25 cellular contexts compared by ENCODE assay signal in the genomic region with DNA sequence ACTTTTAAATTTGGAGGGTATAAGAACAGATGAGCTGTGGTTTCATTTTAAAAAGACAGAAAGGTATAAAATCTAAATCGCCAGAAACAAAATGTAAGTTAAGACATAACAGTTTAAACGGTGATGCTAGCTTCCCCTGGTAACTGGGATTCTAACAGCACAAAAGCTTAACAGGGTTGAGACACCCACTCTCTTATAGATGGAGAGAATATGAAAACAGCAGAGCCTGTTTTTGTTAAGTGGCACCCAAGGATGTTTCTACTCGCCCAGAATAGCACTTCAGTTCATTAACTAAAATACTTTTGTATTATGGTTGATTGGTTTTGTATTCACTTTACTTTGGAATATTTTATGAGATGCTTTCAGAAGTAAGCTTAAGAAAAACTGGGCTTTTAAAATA.
DNase-seq lines count a peak whose midpoint lies in the region; ATAC-seq and TF ChIP-seq lines count a peak whose summit lies in the region.
"Had no signal": no experiment of that assay in that cellular context is flagged by ENCODE, and none has a peak within 500 bp of the region (broad histone marks: within the 10 kb centered on the region; RNA-seq: fewer than 3 reads in every experiment).

No MANE protein-coding gene starts in this region.

- H3K36me3 ChIP-seq in Loucy (ENCODE audit: insufficient read depth, low read length) (no peaks in the 10 kb centered on the region), fibroblast of lung (ENCODE audit: control insufficient read depth, insufficient read depth, low read length) (no peaks in the 10 kb centered on the region), skeletal muscle tissue (ENCODE audit: control insufficient read depth in 3 of 3, insufficient read depth in 3 of 3, low read length in 3 of 3) (no peaks in the 10 kb centered on the region)
- H3K36me3 ChIP-seq: cardiac muscle cell, SJCRH30, transverse colon had no signal

- H3K9me2 ChIP-seq in Loucy (replicated peaks; ENCODE audit: low read depth, low read length): no peaks in the 10 kb centered on the region

- H3K9me3 ChIP-seq in Loucy (ENCODE audit: insufficient read depth, low read depth, low read length) (no peaks in the 10 kb centered on the region), fibroblast of lung (ENCODE audit: control insufficient read depth, insufficient read depth, low read depth, low read length) (no peaks in the 10 kb centered on the region), skeletal muscle tissue (ENCODE audit: control insufficient read depth in 3 of 3, low read length in 3 of 3) (no peaks in the 10 kb centered on the region)
- H3K9me3 ChIP-seq: SJCRH30, transverse colon had no signal

- H3K79me2 ChIP-seq in Loucy (ENCODE audit: insufficient read depth, low read length): no peaks in the 10 kb centered on the region
- no peaks in the 10 kb centered on the region for H3K79me2 ChIP-seq in fibroblast of lung (ENCODE audit: control insufficient read depth, insufficient read depth, low read length)

- H3K27me3 ChIP-seq in Loucy (ENCODE audit: insufficient read depth, low read length, poor library complexity, severe bottlenecking): no peaks in the 10 kb centered on the region
- H3K27me3 ChIP-seq in fibroblast of lung (ENCODE audit: control insufficient read depth, insufficient read depth, low read length): no peaks in the 10 kb centered on the region
- H3K27me3 ChIP-seq in skeletal muscle tissue (ENCODE audit: control insufficient read depth in 3 of 3, insufficient read depth in 3 of 3, low read length in 3 of 3): no peaks in the 10 kb centered on the region
- H3K27me3 ChIP-seq: cardiac muscle cell, SJCRH30, transverse colon had no signal

- DNase-seq in DMS79 treated with DMSO at 0.1 percent for 48 hours (lab: John Stamatoyannopoulos, UW): peak; percentile 79
- peak in 1 of 2 donors; percentile 5 for DNase-seq in fibroblast of lung (ENCODE audit: low read depth in 2 of 2)
- no peak for DNase-seq in putamen (ENCODE audit: low spot score)
- no peak for DNase-seq in superior temporal gyrus (ENCODE audit: extremely low spot score)
- DNase-seq in DMS153 treated with DMSO at 0.1 percent for 48 hours (lab: John Stamatoyannopoulos, UW; ENCODE audit: unreplicated experiment): no peak
- DNase-seq: activated CD4-positive, alpha-beta T cell treated with anti-CD3 and anti-CD28 coated beads, Interleukin-2, amount 10 ng/mL, durations not matched to agents 7 days and 5 days; activated effector memory CD4-positive, alpha-beta T cell treated with anti-CD3 and anti-CD28 coated beads, Interleukin-2, amount 50 U/mL, for 16 hours; activated T-cell treated with anti-CD3 and anti-CD28 coated beads, Interleukin-2, amount 50 U/mL, for 24 hours; DMS153; effector CD8-positive, alpha-beta T cell; HCEC 1CT; Karpas-422; kidney; MV-4-11; naive B cell; NCI-H146; SJCRH30; stimulated activated naive CD8-positive, alpha-beta T cell treated with anti-CD3 and anti-CD28 coated beads, Interleukin-15, Interleukin-2, amounts not matched to agents 100 U/mL and 50 U/mL, for 24 hours; T-cell; transverse colon had no signal

- H3F3A ChIP-seq in Loucy (ENCODE audit: low read depth): no peaks in the 10 kb centered on the region

- H4K20me1 ChIP-seq in Loucy (ENCODE audit: insufficient read depth, low read length, poor library complexity, severe bottlenecking) (no peaks in the 10 kb centered on the region), fibroblast of lung (ENCODE audit: control insufficient read depth, extremely low read depth, insufficient read depth, low read length) (no peaks in the 10 kb centered on the region)

- no peak for ATAC-seq in HG03175 (IDR thresholded peaks at IDR 0.05; ENCODE audit: unreplicated experiment)
- ATAC-seq: HepG2; stimulated activated naive CD8-positive, alpha-beta T cell treated with anti-CD3 and anti-CD28 coated beads, Interleukin-15, Interleukin-2, amounts not matched to agents 100 U/mL and 50 U/mL, for 24 hours; T-cell had no signal

- H3K4me1 ChIP-seq in Loucy (ENCODE audit: insufficient read depth, low read length, poor library complexity, severe bottlenecking) (no peaks in the 10 kb centered on the region), fibroblast of lung (ENCODE audit: control insufficient read depth, extremely low read depth, insufficient read depth, low read length) (peaks cover 9% of the 10 kb centered on the region), skeletal muscle tissue (ENCODE audit: control insufficient read depth in 3 of 3, insufficient read depth in 3 of 3, low read length in 3 of 3) (no peaks in the 10 kb centered on the region)
- H3K4me1 ChIP-seq: SJCRH30 had no signal

- TF ChIP-seq CTCF in Loucy (conservative IDR thresholded peaks at IDR 0.05; ENCODE audit: low read length): no peak
- TF ChIP-seq CTCF in fibroblast of lung (conservative IDR thresholded peaks at IDR 0.05 in 1 of 2, IDR thresholded peaks at IDR 0.05 in 1 of 2; ENCODE audit: low read depth in 1 of 2, low read length in 2 of 2): no peak

- H3K27ac ChIP-seq in fibroblast of lung (ENCODE audit: insufficient read depth, low read length) (no peak overlapping the region), skeletal muscle tissue (ENCODE audit: low read depth, low read length) (peak overlapping the region; percentile 1)
- H3K27ac ChIP-seq: cardiac muscle cell, SJCRH30 had no signal

- H2AFZ ChIP-seq in Loucy (ENCODE audit: low read length): peak overlapping the region; percentile 29; the same call in 1 of the 2 replicates
- peak overlapping the region; percentile 64 for H2AFZ ChIP-seq in fibroblast of lung (ENCODE audit: low read length)

- H3K9ac ChIP-seq in Loucy (ENCODE audit: low read depth, low read length, poor library complexity, severe bottlenecking): no peak overlapping the region
- no peak overlapping the region for H3K9ac ChIP-seq in fibroblast of lung (ENCODE audit: insufficient read depth, low read length)
- H3K9ac ChIP-seq in skeletal muscle tissue (ENCODE audit: low read depth in 1 of 3, low read length in 3 of 3): no peak overlapping the region

- H3K4me3 ChIP-seq in Loucy (ENCODE audit: low read length, poor library complexity, severe bottlenecking) (no peak overlapping the region), fibroblast of lung (replicated peaks in 1 of 4; ENCODE audit: control extremely low read depth in 1 of 4, insufficient read depth in 1 of 4, low read depth in 3 of 4, low read length in 4 of 4) (peak overlapping the region in 1 of 4 experiments; percentile 1), skeletal muscle tissue (ENCODE audit: low read length in 3 of 3) (no peak overlapping the region)
- H3K4me3 ChIP-seq: cardiac muscle cell, SJCRH30 had no signal

- no peak overlapping the region for H3K4me2 ChIP-seq in Loucy (ENCODE audit: low read depth, low read length, poor library complexity, severe bottlenecking)
- peak overlapping the region; percentile 30 for H3K4me2 ChIP-seq in fibroblast of lung (ENCODE audit: extremely low read depth, insufficient read depth, low read length)
